In genomic region chr4:168790898-168791297, GRCh38 we compare ENCODE assay signal across 17 cellular contexts.
"Had no signal": no experiment of that assay in that cellular context is flagged by ENCODE, and none has a peak within 500 bp of the region (broad histone marks: within the 10 kb centered on the region; RNA-seq: fewer than 3 reads in every experiment).

No MANE protein-coding gene starts in this region.

- H3K9me3 Mint-ChIP-seq: activated CD4-positive, alpha-beta T cell treated with anti-CD3 and anti-CD28 coated beads, Interleukin-2, amount 10 ng/mL, durations not matched to agents 7 days and 5 days; activated naive CD4-positive, alpha-beta T cell treated with anti-CD3 and anti-CD28 coated beads, Interleukin-2, amount 10 ng/mL, durations not matched to agents 7 days and 5 days; activated naive CD8-positive, alpha-beta T cell treated with anti-CD3 and anti-CD28 coated beads, Interleukin-2, amount 50 U/mL, for 24 hours; activated T-cell treated with anti-CD3 and anti-CD28 coated beads, Interleukin-2, amount 50 U/mL, for 4 hours had no signal

- H3K4me1 ChIP-seq: gastroesophageal sphincter, right lobe of liver, upper lobe of left lung had no signal

- H3K4me1 Mint-ChIP-seq: activated CD4-positive, alpha-beta T cell treated with anti-CD3 and anti-CD28 coated beads, Interleukin-2, amount 10 ng/mL, durations not matched to agents 7 days and 5 days; activated naive CD4-positive, alpha-beta T cell treated with anti-CD3 and anti-CD28 coated beads, Interleukin-2, amount 10 ng/mL, durations not matched to agents 7 days and 5 days; activated naive CD8-positive, alpha-beta T cell treated with anti-CD3 and anti-CD28 coated beads, Interleukin-2, amount 50 U/mL, for 24 hours had no signal

- H3K27ac ChIP-seq: esophagus muscularis mucosa, gastroesophageal sphincter, psoas muscle, right lobe of liver, upper lobe of left lung had no signal

- H3K9me3 ChIP-seq: esophagus muscularis mucosa, gastroesophageal sphincter, heart right ventricle, psoas muscle, right lobe of liver, thoracic aorta, upper lobe of left lung had no signal

- H3K36me3 Mint-ChIP-seq: activated naive CD4-positive, alpha-beta T cell treated with anti-CD3 and anti-CD28 coated beads, Interleukin-2, amount 10 ng/mL, durations not matched to agents 7 days and 5 days; stimulated activated naive B cell treated with anti-CD40 and anti-IgM and Interleukin-4, amounts not matched to agents 10 μg/mL and 1 μg/mL and 100 μg/mL, for 72 hours had no signal

- H3K27ac Mint-ChIP-seq: activated CD4-positive, alpha-beta T cell treated with anti-CD3 and anti-CD28 coated beads, Interleukin-2, amount 10 ng/mL, durations not matched to agents 7 days and 5 days; activated CD8-positive, alpha-beta T cell treated with anti-CD3 and anti-CD28 coated beads, Interleukin-2, amount 10 ng/mL, durations not matched to agents 7 days and 5 days; activated naive CD4-positive, alpha-beta T cell treated with anti-CD3 and anti-CD28 coated beads, Interleukin-2, amount 10 ng/mL, durations not matched to agents 7 days and 5 days; activated naive CD8-positive, alpha-beta T cell treated with anti-CD3 and anti-CD28 coated beads, Interleukin-2, amount 50 U/mL, for 24 hours; stimulated activated naive B cell treated with anti-CD40 and anti-IgM and Interleukin-4, amounts not matched to agents 10 μg/mL and 1 μg/mL and 100 μg/mL, for 72 hours had no signal

- H3K4me3 ChIP-seq: esophagus muscularis mucosa, gastroesophageal sphincter, heart right ventricle, psoas muscle, right lobe of liver, thoracic aorta, upper lobe of left lung had no signal

- H3K4me3 Mint-ChIP-seq: activated CD4-positive, alpha-beta T cell treated with anti-CD3 and anti-CD28 coated beads, Interleukin-2, amount 10 ng/mL, durations not matched to agents 7 days and 5 days; activated CD8-positive, alpha-beta T cell treated with anti-CD3 and anti-CD28 coated beads, Interleukin-2, amount 10 ng/mL, durations not matched to agents 7 days and 5 days; activated naive CD4-positive, alpha-beta T cell treated with anti-CD3 and anti-CD28 coated beads, Interleukin-2, amount 10 ng/mL, durations not matched to agents 7 days and 5 days; activated naive CD8-positive, alpha-beta T cell treated with anti-CD3 and anti-CD28 coated beads, Interleukin-2, amount 50 U/mL, for 24 hours; activated T-cell treated with anti-CD3 and anti-CD28 coated beads, Interleukin-2, amount 50 U/mL, for 4 hours had no signal

- H3K27me3 ChIP-seq: esophagus muscularis mucosa, gastroesophageal sphincter, heart right ventricle, right lobe of liver, upper lobe of left lung had no signal

- DNase-seq: activated CD4-positive, alpha-beta T cell treated with anti-CD3 and anti-CD28 coated beads, Interleukin-2, amount 10 ng/mL, durations not matched to agents 7 days and 5 days; activated CD8-positive, alpha-beta T cell treated with anti-CD3 and anti-CD28 coated beads, Interleukin-2, amount 10 ng/mL, durations not matched to agents 7 days and 5 days; activated naive CD4-positive, alpha-beta T cell treated with anti-CD3 and anti-CD28 coated beads, Interleukin-2, amount 10 ng/mL, durations not matched to agents 7 days and 5 days; activated naive CD8-positive, alpha-beta T cell treated with anti-CD3 and anti-CD28 coated beads, Interleukin-2, amount 50 U/mL, for 24 hours; activated T-cell treated with anti-CD3 and anti-CD28 coated beads, Interleukin-2, amount 50 U/mL, for 4 hours; anterior cingulate cortex; cerebellar nuclear complex; effector CD8-positive, alpha-beta T cell; heart right ventricle; psoas muscle; right lobe of liver; stimulated activated naive B cell treated with anti-CD40 and anti-IgM and Interleukin-4, amounts not matched to agents 10 μg/mL and 1 μg/mL and 100 μg/mL, for 72 hours; upper lobe of left lung had no signal

- H3K36me3 ChIP-seq: esophagus muscularis mucosa, gastroesophageal sphincter, heart right ventricle, right lobe of liver, thoracic aorta, upper lobe of left lung had no signal

- FAIRE-seq: endothelial cell of umbilical vein had no signal

- H3K27me3 Mint-ChIP-seq: activated CD4-positive, alpha-beta T cell treated with anti-CD3 and anti-CD28 coated beads, Interleukin-2, amount 10 ng/mL, durations not matched to agents 7 days and 5 days; activated naive CD4-positive, alpha-beta T cell treated with anti-CD3 and anti-CD28 coated beads, Interleukin-2, amount 10 ng/mL, durations not matched to agents 7 days and 5 days; stimulated activated naive B cell treated with anti-CD40 and anti-IgM and Interleukin-4, amounts not matched to agents 10 μg/mL and 1 μg/mL and 100 μg/mL, for 72 hours had no signal
